ENCODE assay signal across 16 cellular contexts in genomic region chr10:22832198-22832597, GRCh38.
DNase-seq lines count a peak whose midpoint lies in the region; ATAC-seq and TF ChIP-seq lines count a peak whose summit lies in the region.
"Had no signal": no experiment of that assay in that cellular context is flagged by ENCODE, and none has a peak within 500 bp of the region (broad histone marks: within the 10 kb centered on the region; RNA-seq: fewer than 3 reads in every experiment).

No MANE protein-coding gene starts in this region.

- no peaks in the 10 kb centered on the region for H3K9me2 ChIP-seq in HCT116 (ENCODE audit: insufficient read depth)

- POLR2A ChIA-PET in HCT116 (lab: Charles Lee) = interaction anchor here (1.3 kb wide), 1 partner anchor 9 kb away, joined by 5 read pairs; no protein-coding TSS in a partner anchor

- no peaks in the 10 kb centered on the region for H3K27me3 ChIP-seq in HCT116 (ENCODE audit: insufficient read depth, low read length)
- H3K27me3 ChIP-seq in dorsolateral prefrontal cortex = no peaks in the 10 kb centered on the region
- H3K27me3 ChIP-seq: BE2C had no signal

- no peak for TF ChIP-seq POLR2A in HCT116 (IDR thresholded peaks at IDR 0.05; ENCODE audit: borderline replicate concordance, extremely low read depth, insufficient read depth, insufficient read length)

- no peaks in the 10 kb centered on the region for H4K20me1 ChIP-seq in HCT116 (ENCODE audit: insufficient read depth)

- ATAC-seq in HCT116 = no peak
- ATAC-seq: A549 had no signal

- no peaks in the 10 kb centered on the region for H3K36me3 ChIP-seq in HCT116 (ENCODE audit: control insufficient read depth in 1 of 2, insufficient read depth in 2 of 2, low read length in 2 of 2)
- H3K36me3 ChIP-seq: BE2C had no signal

- TF ChIP-seq CTCF in HCT116 (IDR thresholded peaks at IDR 0.05 in 2 of 3, conservative IDR thresholded peaks at IDR 0.05 in 1 of 3; ENCODE audit: borderline replicate concordance in 1 of 3, insufficient read depth in 1 of 3, low read depth in 2 of 3, low read length in 2 of 3) (no peak), dorsolateral prefrontal cortex (IDR thresholded peaks at IDR 0.05 in 54 of 56, conservative IDR thresholded peaks at IDR 0.05 in 2 of 56; ENCODE audit: low read depth in 1 of 56, partially characterized antibody in 56 of 56) (no peak), retinal pigment epithelial cell (conservative IDR thresholded peaks at IDR 0.05; ENCODE audit: low read depth, low read length) (no peak)

- H3K27ac ChIP-seq in HCT116 (ENCODE audit: low read depth, low read length) = no peak overlapping the region
- H3K27ac ChIP-seq in dorsolateral prefrontal cortex = peak overlapping the region in 45 of 59 donors; percentile 12 to 99 (median 93)
- H3K27ac ChIP-seq: A549, C4-2B had no signal

- TF ChIP-seq RAD21 in HCT116 (IDR thresholded peaks at IDR 0.05; ENCODE audit: low read depth) = no peak

- no peaks in the 10 kb centered on the region for H3K4me1 ChIP-seq in HCT116 (ENCODE audit: control insufficient read depth in 1 of 2, insufficient read depth in 2 of 2, low read length in 2 of 2)
- H3K4me1 ChIP-seq: BE2C had no signal

- no peak overlapping the region for H3K9ac ChIP-seq in HCT116 (ENCODE audit: low read length)

- CTCF ChIA-PET in HCT116 (lab: Charles Lee) = no interaction called here

- DNase-seq in HCT116 (ENCODE audit: low read depth, low spot score) (no peak), NCI-H2227 (lab: John Stamatoyannopoulos, UW; ENCODE audit: unreplicated experiment) (peak; percentile 26), dorsolateral prefrontal cortex (no peak), retinal pigment epithelial cell (ENCODE audit: low read depth) (peak; percentile 36), HuH-7 (ENCODE audit: low spot score) (no peak), putamen (ENCODE audit: low spot score) (no peak), foreskin melanocyte (no peak), T1000 (lab: John Stamatoyannopoulos, UW) (no peak)
- DNase-seq: BE2C; CD4-positive, alpha-beta memory T cell; DND-41; GDM1; GOT3; H9 had no signal

- BruUV-seq in HCT116 (replicated peaks; lab: Mats Ljungman, UMichigan) = no TSS peak

- H3K4me2 ChIP-seq in HCT116 (ENCODE audit: low read length) = no peak overlapping the region
- H3K4me2 ChIP-seq: A549 had no signal

- RAD21 ChIA-PET in HCT116 (lab: Charles Lee; ENCODE audit: low non-redundant PET in 1 of 2, low total read pairs in 2 of 2, uncharacterized antibody in 2 of 2, unreplicated experiment in 2 of 2) = no interaction called here

- no peaks in the 10 kb centered on the region for H3K79me2 ChIP-seq in HCT116 (ENCODE audit: insufficient read depth, low read length)

- peak overlapping the region; percentile 91 for H2AFZ ChIP-seq in HCT116 (ENCODE audit: low read depth, low read length, poor library complexity, severe bottlenecking)

- intact Hi-C loops in HCT116 (cut with micrococcal nuclease) = no loop called here
- intact Hi-C loops in dorsolateral prefrontal cortex (cut with DNase I) = no loop called here

- H3K4me3 ChIP-seq in HCT116 (replicated peaks in 1 of 2; ENCODE audit: low read depth in 1 of 2, low read length in 2 of 2) (no peak overlapping the region), dorsolateral prefrontal cortex (no peak overlapping the region), retinal pigment epithelial cell (ENCODE audit: low read length) (no peak overlapping the region)
- H3K4me3 ChIP-seq: A549 had no signal

- no peaks in the 10 kb centered on the region for H3K9me3 ChIP-seq in HCT116 (ENCODE audit: control insufficient read depth in 1 of 2, insufficient read depth in 1 of 2, low read depth in 1 of 2, low read length in 2 of 2)
- H3K9me3 ChIP-seq: A549, BE2C had no signal

TF ChIP-seq in HCT116, 20 proteins besides CTCF, POLR2A, EP300 and RAD21:
- TF ChIP-seq REST (IDR thresholded peaks at IDR 0.05; ENCODE audit: low read depth) = no peak
- no peak for TF ChIP-seq FOSL1 (IDR thresholded peaks at IDR 0.05; ENCODE audit: low read depth)
- TF ChIP-seq EZH2 (IDR thresholded peaks at IDR 0.05) = no peak
- TF ChIP-seq ZFX (IDR thresholded peaks at IDR 0.05) = no peak
- TF ChIP-seq ZBTB33 (IDR thresholded peaks at IDR 0.05; ENCODE audit: extremely low read depth, insufficient replicate concordance, low read length) = no peak

Comparison
In these comparisons a context has a peak if more than half of its experiments do, and no peak if none do; other contexts are left out.
1. DNase-seq: peak in NCI-H2227 (single experiment) and retinal pigment epithelial cell (single experiment); none in HCT116 (single experiment), dorsolateral prefrontal cortex (0 of 10), HuH-7 (single experiment), putamen (single experiment), foreskin melanocyte (single experiment) and T1000 (single experiment).